25 cellular contexts compared by ENCODE assay signal in the genomic region with DNA sequence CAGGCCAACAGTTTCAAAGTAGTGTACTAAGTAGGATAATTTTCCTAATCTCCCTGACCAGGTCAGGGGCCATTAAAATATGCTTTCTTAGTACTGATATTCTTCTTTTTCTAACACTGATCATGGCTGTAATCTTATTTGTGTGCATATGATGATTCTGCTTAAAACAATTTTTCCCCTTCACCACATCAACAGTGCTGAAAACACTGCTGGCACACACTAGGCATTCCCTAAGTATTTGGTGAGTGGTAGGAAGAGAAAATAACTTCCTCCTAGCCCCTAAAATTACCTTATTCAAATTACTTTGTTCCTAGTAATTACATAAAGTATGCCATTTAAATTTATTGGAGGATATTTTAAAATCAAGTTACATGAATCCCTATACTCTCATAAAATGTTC.
"Had no signal": no experiment of that assay in that cellular context is flagged by ENCODE, and none has a peak within 500 bp of the region (broad histone marks: within the 10 kb centered on the region; RNA-seq: fewer than 3 reads in every experiment).

No MANE protein-coding gene starts in this region.

- DNase-seq: colonic mucosa; effector CD8-positive, alpha-beta T cell; endodermal cell; foreskin fibroblast; gastrocnemius medialis; head of caudate nucleus; kidney; mesenchymal stem cell; naive B cell; sigmoid colon; spleen; stimulated activated CD4-positive, alpha-beta T cell treated with anti-CD3 and anti-CD28 coated beads, Interleukin-4, amount 100 ng/mL, for 4 hours; transverse colon; upper lobe of right lung; uterus had no signal

- H3K4me3 ChIP-seq: colonic mucosa, gastrocnemius medialis, neural progenitor cell, prostate gland, right atrium auricular region, sigmoid colon, skin epidermis, spleen, suprapubic skin, transverse colon, upper lobe of right lung, uterus had no signal

- H3K4me3 Mint-ChIP-seq: dendritic cell treated with granulocyte-macrophage colony-stimulating factor and Interleukin-4, amounts not matched to agents 40 ng/mL and 50 ng/mL, for 4 days; endodermal cell; naive B cell; natural killer cell treated with Interleukin-12 subunit alpha and Interleukin-12 subunit beta and Interleukin-15 and Interleukin-18, amount 100 ng/mL, for 72 hours; neural progenitor cell; stimulated activated memory B cell treated with anti-CD40 and anti-IgM and Interleukin-4, amounts not matched to agents 10 μg/mL and 1 μg/mL and 100 μg/mL, for 72 hours; stimulated activated naive CD8-positive, alpha-beta T cell treated with anti-CD3 and anti-CD28 coated beads, Interleukin-15, Interleukin-2, amounts not matched to agents 100 ng/mL and 50 ng/mL, for 24 hours had no signal

- H3K4me1 ChIP-seq: colonic mucosa, gastrocnemius medialis, neural progenitor cell, prostate gland, right atrium auricular region, sigmoid colon, spleen, suprapubic skin, transverse colon, upper lobe of right lung, uterus had no signal

- H3K27me3 ChIP-seq: colonic mucosa, gastrocnemius medialis, neural progenitor cell, right atrium auricular region, sigmoid colon, spleen, suprapubic skin, transverse colon, upper lobe of right lung, uterus had no signal

- H3K27ac ChIP-seq: colonic mucosa, epithelial cell of prostate, gastrocnemius medialis, prostate gland, right atrium auricular region, sigmoid colon, skin epidermis, spleen, suprapubic skin, transverse colon, upper lobe of right lung, uterus had no signal

- H3K9me3 Mint-ChIP-seq: dendritic cell treated with granulocyte-macrophage colony-stimulating factor and Interleukin-4, amounts not matched to agents 40 ng/mL and 50 ng/mL, for 4 days; endodermal cell; naive B cell; natural killer cell treated with Interleukin-12 subunit alpha and Interleukin-12 subunit beta and Interleukin-15 and Interleukin-18, amount 100 ng/mL, for 72 hours; neural progenitor cell; stimulated activated memory B cell treated with anti-CD40 and anti-IgM and Interleukin-4, amounts not matched to agents 10 μg/mL and 1 μg/mL and 100 μg/mL, for 72 hours; stimulated activated naive CD8-positive, alpha-beta T cell treated with anti-CD3 and anti-CD28 coated beads, Interleukin-15, Interleukin-2, amounts not matched to agents 100 ng/mL and 50 ng/mL, for 24 hours had no signal

- H3K9ac ChIP-seq: neural progenitor cell had no signal

- H3K36me3 ChIP-seq: colonic mucosa, prostate gland, uterus had no signal

- H3K27me3 Mint-ChIP-seq: dendritic cell treated with granulocyte-macrophage colony-stimulating factor and Interleukin-4, amounts not matched to agents 40 ng/mL and 50 ng/mL, for 4 days; naive B cell; natural killer cell treated with Interleukin-12 subunit alpha and Interleukin-12 subunit beta and Interleukin-15 and Interleukin-18, amount 100 ng/mL, for 72 hours; stimulated activated memory B cell treated with anti-CD40 and anti-IgM and Interleukin-4, amounts not matched to agents 10 μg/mL and 1 μg/mL and 100 μg/mL, for 72 hours; stimulated activated naive CD8-positive, alpha-beta T cell treated with anti-CD3 and anti-CD28 coated beads, Interleukin-15, Interleukin-2, amounts not matched to agents 100 ng/mL and 50 ng/mL, for 24 hours had no signal

- H3K27ac Mint-ChIP-seq: dendritic cell treated with granulocyte-macrophage colony-stimulating factor and Interleukin-4, amounts not matched to agents 40 ng/mL and 50 ng/mL, for 4 days; endodermal cell; natural killer cell treated with Interleukin-12 subunit alpha and Interleukin-12 subunit beta and Interleukin-15 and Interleukin-18, amount 100 ng/mL, for 72 hours; neural progenitor cell; stimulated activated memory B cell treated with anti-CD40 and anti-IgM and Interleukin-4, amounts not matched to agents 10 μg/mL and 1 μg/mL and 100 μg/mL, for 72 hours; stimulated activated naive CD8-positive, alpha-beta T cell treated with anti-CD3 and anti-CD28 coated beads, Interleukin-15, Interleukin-2, amounts not matched to agents 100 ng/mL and 50 ng/mL, for 24 hours had no signal

- H2AFZ ChIP-seq: neural progenitor cell had no signal

- H3K4me2 ChIP-seq: neural progenitor cell had no signal

- H3K4me1 Mint-ChIP-seq: endodermal cell; neural progenitor cell; stimulated activated memory B cell treated with anti-CD40 and anti-IgM and Interleukin-4, amounts not matched to agents 10 μg/mL and 1 μg/mL and 100 μg/mL, for 72 hours had no signal

- H3K9me3 ChIP-seq: colonic mucosa, gastrocnemius medialis, prostate gland, right atrium auricular region, sigmoid colon, spleen, suprapubic skin, transverse colon, upper lobe of right lung, uterus had no signal
